ENCODE assay signal across 9 cellular contexts in the genomic region with DNA sequence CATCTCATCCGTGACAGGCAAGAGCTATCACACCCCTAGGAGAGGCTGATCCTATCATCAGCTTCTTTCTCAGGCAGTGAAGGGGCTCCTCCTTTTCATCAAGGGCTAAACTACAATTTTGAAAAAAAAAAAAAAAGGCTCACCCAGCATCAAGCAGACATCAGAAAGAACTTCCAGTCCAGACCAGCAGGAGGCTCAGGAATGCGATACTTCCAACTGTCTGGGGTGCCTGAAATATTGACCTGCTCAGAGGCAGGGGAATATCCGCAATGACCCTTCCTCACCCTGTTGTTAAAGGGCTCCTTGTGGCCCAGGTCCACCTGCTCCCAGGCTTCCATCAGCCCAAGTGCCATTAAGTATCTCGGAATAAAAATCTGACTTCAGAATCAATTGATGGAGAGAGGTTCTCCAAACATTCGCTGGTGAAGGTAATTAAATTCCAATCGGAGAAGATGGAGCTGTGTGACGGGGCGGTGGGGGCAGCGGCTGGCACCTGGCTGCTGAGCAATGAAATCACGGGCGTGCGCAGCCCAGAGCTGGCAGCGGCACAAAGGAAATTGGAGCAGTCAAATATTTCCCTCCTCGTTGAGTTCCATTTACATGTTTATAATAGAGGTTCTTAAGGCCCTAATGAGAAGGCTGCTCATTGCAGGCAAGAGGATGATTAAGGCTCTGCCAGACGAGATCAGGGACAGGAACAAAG.
A peak's percentile ranks its signal among the peaks of the same experiment; 100 is the strongest.
DNase-seq lines count a peak whose midpoint lies in the region; ATAC-seq and TF ChIP-seq lines count a peak whose summit lies in the region.
"Had no signal": no experiment of that assay in that cellular context is flagged by ENCODE, and none has a peak within 500 bp of the region (broad histone marks: within the 10 kb centered on the region; RNA-seq: fewer than 3 reads in every experiment).

No MANE protein-coding gene starts in this region.

- no peaks in the 10 kb centered on the region for H3K27me3 ChIP-seq in HCT116 (ENCODE audit: insufficient read depth, low read length)
- H3K27me3 ChIP-seq in CD4-positive, alpha-beta memory T cell (ENCODE audit: insufficient read depth, low read length), result no peaks in the 10 kb centered on the region

- no peaks in the 10 kb centered on the region for H4K20me1 ChIP-seq in HCT116 (ENCODE audit: insufficient read depth)

- no peak overlapping the region for H3K4me3 Mint-ChIP-seq in CD4-positive, alpha-beta memory T cell
- H3K4me3 Mint-ChIP-seq in immature natural killer cell, result no peak overlapping the region

- H3K4me3 ChIP-seq in HCT116 (replicated peaks in 1 of 2; ENCODE audit: low read depth in 1 of 2, low read length in 2 of 2) (no peak overlapping the region), fibroblast of the aortic adventitia (ENCODE audit: low read depth, low read length) (no peak overlapping the region)
- no peak overlapping the region for H3K4me3 ChIP-seq in CD4-positive, alpha-beta memory T cell (ENCODE audit: low read length in 2 of 2)

- RAD21 ChIA-PET in HCT116 (lab: Charles Lee; ENCODE audit: low non-redundant PET in 1 of 2, low total read pairs in 2 of 2, uncharacterized antibody in 2 of 2, unreplicated experiment in 2 of 2), result no interaction called here

- DNase-seq in AG08396 (ENCODE audit: low spot score) (peak; percentile 31), HCT116 (ENCODE audit: low read depth, low spot score) (no peak), NCI-H774 (lab: John Stamatoyannopoulos, UW) (peak; percentile 88), fibroblast of the aortic adventitia (ENCODE audit: low read depth) (peak; percentile 48), immature natural killer cell (no peak)
- no peak for DNase-seq in CD4-positive, alpha-beta memory T cell
- DNase-seq: stimulated activated CD4-positive, alpha-beta T cell treated with anti-CD3 and anti-CD28 coated beads, Interleukin-15, amount 100 ng/mL, for 24 hours had no signal

- no peaks in the 10 kb centered on the region for H3K4me1 ChIP-seq in HCT116 (ENCODE audit: control insufficient read depth in 1 of 2, insufficient read depth in 2 of 2, low read length in 2 of 2)
- H3K4me1 ChIP-seq in CD4-positive, alpha-beta memory T cell (ENCODE audit: insufficient read depth, low read length), result no peaks in the 10 kb centered on the region

- CTCF ChIA-PET in HCT116 (lab: Charles Lee), result interaction anchor here (1.2 kb wide), 1 partner anchor 42 kb away, joined by 4 read pairs; no protein-coding TSS in a partner anchor
- CTCF ChIA-PET in CD4-positive, alpha-beta memory T cell (lab: Charles Lee; ENCODE audit: partially characterized antibody), result interaction anchor here (0.7 kb wide), 1 partner anchor 237 kb away, joined by 3 read pairs; the partner anchor contains the start of gene NECTIN1

- TF ChIP-seq RAD21 in HCT116 (IDR thresholded peaks at IDR 0.05; ENCODE audit: low read depth), result no peak

- H3K36me3 ChIP-seq in HCT116 (ENCODE audit: control insufficient read depth in 1 of 2, insufficient read depth in 2 of 2, low read length in 2 of 2), result no peaks in the 10 kb centered on the region
- H3K36me3 ChIP-seq in CD4-positive, alpha-beta memory T cell (ENCODE audit: insufficient read depth, low read length), result no peaks in the 10 kb centered on the region

- peaks cover 15 to 37% of the 10 kb centered on the region in 2 donors for H3K27me3 Mint-ChIP-seq in CD4-positive, alpha-beta memory T cell
- H3K27me3 Mint-ChIP-seq in immature natural killer cell (ENCODE audit: low read depth in 3 of 3), result peaks cover 3 to 12% (median 5%) of the 10 kb centered on the region in 3 donors

- H3K4me2 ChIP-seq in HCT116 (ENCODE audit: low read length), result no peak overlapping the region

- BruUV-seq in HCT116 (replicated peaks; lab: Mats Ljungman, UMichigan), result no TSS peak

- intact Hi-C loops in HCT116 (cut with micrococcal nuclease), result no loop called here
- intact Hi-C loops in CD4-positive, alpha-beta memory T cell (cut with micrococcal nuclease), result no loop called here

- peak; percentile 58 for ATAC-seq in HCT116
- ATAC-seq in HG03521 (IDR thresholded peaks at IDR 0.05; ENCODE audit: unreplicated experiment), result no peak
- ATAC-seq in HG03460 (IDR thresholded peaks at IDR 0.05; ENCODE audit: unreplicated experiment), result no peak

- TF ChIP-seq POLR2A in HCT116 (IDR thresholded peaks at IDR 0.05; ENCODE audit: borderline replicate concordance, extremely low read depth, insufficient read depth, insufficient read length), result no peak

- H2AFZ ChIP-seq in HCT116 (ENCODE audit: low read depth, low read length, poor library complexity, severe bottlenecking), result no peak overlapping the region

- H3K9ac ChIP-seq in HCT116 (ENCODE audit: low read length), result no peak overlapping the region

- TF ChIP-seq CTCF in HCT116 (IDR thresholded peaks at IDR 0.05 in 2 of 3, conservative IDR thresholded peaks at IDR 0.05 in 1 of 3; ENCODE audit: borderline replicate concordance in 1 of 3, insufficient read depth in 1 of 3, low read depth in 2 of 3, low read length in 2 of 3) (peak; percentile 15 to 46 (median 35); a peak in 3 of 6 replicates), fibroblast of the aortic adventitia (IDR thresholded peaks at IDR 0.05; ENCODE audit: insufficient read depth, low read length) (peak; percentile 63)

- no peaks in the 10 kb centered on the region for H3K4me1 Mint-ChIP-seq in CD4-positive, alpha-beta memory T cell
- no peaks in the 10 kb centered on the region for H3K4me1 Mint-ChIP-seq in immature natural killer cell

- H3K27ac ChIP-seq in HCT116 (ENCODE audit: low read depth, low read length), result no peak overlapping the region
- H3K27ac ChIP-seq in CD4-positive, alpha-beta memory T cell (ENCODE audit: low read depth, low read length), result no peak overlapping the region

- no peaks in the 10 kb centered on the region for H3K79me2 ChIP-seq in HCT116 (ENCODE audit: insufficient read depth, low read length)

- H3K27ac Mint-ChIP-seq in CD4-positive, alpha-beta memory T cell, result no peak overlapping the region
- no peak overlapping the region for H3K27ac Mint-ChIP-seq in immature natural killer cell

- POLR2A ChIA-PET in HCT116 (lab: Charles Lee), result no interaction called here
- POLR2A ChIA-PET in CD4-positive, alpha-beta memory T cell (lab: Charles Lee; ENCODE audit: partially characterized antibody), result no interaction called here

- no peaks in the 10 kb centered on the region for H3K9me2 ChIP-seq in HCT116 (ENCODE audit: insufficient read depth)

- H3K36me3 Mint-ChIP-seq in CD4-positive, alpha-beta memory T cell, result no peaks in the 10 kb centered on the region
- H3K36me3 Mint-ChIP-seq in immature natural killer cell, result no peaks in the 10 kb centered on the region

- no peaks in the 10 kb centered on the region for H3K9me3 ChIP-seq in HCT116 (ENCODE audit: control insufficient read depth in 1 of 2, insufficient read depth in 1 of 2, low read depth in 1 of 2, low read length in 2 of 2)
- H3K9me3 ChIP-seq in CD4-positive, alpha-beta memory T cell (ENCODE audit: control insufficient read depth in 1 of 2, low read length in 2 of 2), result no peaks in the 10 kb centered on the region

- H3K9me3 Mint-ChIP-seq in CD4-positive, alpha-beta memory T cell, result no peaks in the 10 kb centered on the region
- H3K9me3 Mint-ChIP-seq in immature natural killer cell, result no peaks in the 10 kb centered on the region

TF ChIP-seq in HCT116, 20 proteins besides CTCF, POLR2A, EP300 and RAD21:
- TF ChIP-seq POLR2AphosphoS5 (IDR thresholded peaks at IDR 0.05; ENCODE audit: low read depth, low read length) (no peak), JUND (IDR thresholded peaks at IDR 0.05) (no peak), ZNF274 (IDR thresholded peaks at IDR 0.05; ENCODE audit: low read depth, low read length) (no peak), SP1 (IDR thresholded peaks at IDR 0.05; ENCODE audit: low read depth) (no peak), CBX3 (IDR thresholded peaks at IDR 0.05; ENCODE audit: low read depth) (no peak), SRF (IDR thresholded peaks at IDR 0.05; ENCODE audit: low read depth) (no peak), YY1 (IDR thresholded peaks at IDR 0.05; ENCODE audit: extremely low read depth, insufficient replicate concordance, low read depth, low read length) (no peak), SIN3A (IDR thresholded peaks at IDR 0.05; ENCODE audit: low read depth) (no peak), ZFX (IDR thresholded peaks at IDR 0.05) (no peak), CEBPB (IDR thresholded peaks at IDR 0.05; ENCODE audit: low read depth) (no peak), EZH2 (IDR thresholded peaks at IDR 0.05) (no peak), ELF1 (IDR thresholded peaks at IDR 0.05; ENCODE audit: borderline replicate concordance, low read depth) (no peak), EZH2phosphoT487 (IDR thresholded peaks at IDR 0.05; ENCODE audit: borderline replicate concordance) (no peak)

Comparison
In these comparisons a context has a peak if more than half of its experiments do, and no peak if none do; other contexts are left out.
1. DNase-seq: peak in AG08396 (single experiment), NCI-H774 (single experiment) and fibroblast of the aortic adventitia (single experiment); none in HCT116 (single experiment), CD4-positive, alpha-beta memory T cell (0 of 5) and immature natural killer cell (0 of 3).